ENCODE assay signal across 1 cellular context in genomic region chr13:76725211-76725610, GRCh38.
TF ChIP-seq lines count a peak whose summit lies in the region.

No MANE protein-coding gene starts in this region.

TF ChIP-seq in SK-N-SH treated with all-trans-retinoic acid at 6 μM for 48 hours, 23 proteins besides CTCF, POLR2A, EP300 and RAD21 (continued from another document):
- TF ChIP-seq CSRNP3 (CRISPR knock-in tag; IDR thresholded peaks at IDR 0.05) (no peak), RARB (CRISPR knock-in tag; IDR thresholded peaks at IDR 0.05) (no peak), PATZ1 (CRISPR knock-in tag; IDR thresholded peaks at IDR 0.05; ENCODE audit: borderline replicate concordance) (no peak), BACH2 (CRISPR knock-in tag; IDR thresholded peaks at IDR 0.05; ENCODE audit: borderline replicate concordance) (no peak), ZFP3 (CRISPR knock-in tag; IDR thresholded peaks at IDR 0.05) (no peak), TCF4 (CRISPR knock-in tag; IDR thresholded peaks at IDR 0.05; ENCODE audit: borderline replicate concordance) (no peak), ESRRG (CRISPR knock-in tag; IDR thresholded peaks at IDR 0.05) (no peak)
